ENCODE assay signal across 19 cellular contexts in genomic region chr10:60726253-60726652, GRCh38. TPM values are rescaled to one million over a fixed set of nuclear protein-coding genes. Genes with fewer than 3 reads are reported as not detected.
DNase-seq lines count a peak whose midpoint lies in the region; ATAC-seq and FAIRE-seq lines count a peak whose summit lies in the region.
"Had no signal": no experiment of that assay in that cellular context is flagged by ENCODE, and none has a peak within 500 bp of the region (broad histone marks: within the 10 kb centered on the region; RNA-seq: fewer than 3 reads in every experiment).

No MANE protein-coding gene starts in this region.

- DNase-seq in activated CD4-positive, alpha-beta T cell treated with anti-CD3 and anti-CD28 coated beads for 36 hours = no peak
- no peak for DNase-seq in activated CD4-positive, alpha-beta T cell treated with anti-CD3 and anti-CD28 coated beads for 4 hours
- no peak for DNase-seq in activated naive CD4-positive, alpha-beta T cell (lab: John Stamatoyannopoulos, UW)
- DNase-seq in urothelium cell line (ENCODE audit: low spot score) (no peak), RCC 7860 (ENCODE audit: low spot score) (no peak), sciatic nerve (ENCODE audit: low spot score) (no peak)
- DNase-seq: COR-L47, KG1, NCI-H1436 treated with DMSO at 0.1 percent for 48 hours, NCI-H2081, NCI-H510A, NCI-H82 had no signal

- H3K4me1 Mint-ChIP-seq in activated CD4-positive, alpha-beta T cell treated with anti-CD3 and anti-CD28 coated beads for 36 hours = peaks cover 85% of the 10 kb centered on the region
- peaks cover 89% of the 10 kb centered on the region for H3K4me1 Mint-ChIP-seq in activated naive CD4-positive, alpha-beta T cell treated with anti-CD3 and anti-CD28 coated beads, Interleukin-2, amount 50 U/mL, for 24 hours
- peaks cover 35% of the 10 kb centered on the region for H3K4me1 Mint-ChIP-seq in activated T-helper 17 cell treated with anti-CD3 and anti-CD28 coated beads, Interleukin-2, amount 50 U/mL, for 72 hours

- H3K9me3 Mint-ChIP-seq in activated CD4-positive, alpha-beta T cell treated with anti-CD3 and anti-CD28 coated beads for 36 hours (ENCODE audit: low read depth) = peaks cover 10% of the 10 kb centered on the region
- H3K9me3 Mint-ChIP-seq in activated naive CD4-positive, alpha-beta T cell treated with anti-CD3 and anti-CD28 coated beads, Interleukin-2, amount 50 U/mL, for 24 hours = no peaks in the 10 kb centered on the region
- peaks cover 3% of the 10 kb centered on the region for H3K9me3 Mint-ChIP-seq in activated T-helper 17 cell treated with anti-CD3 and anti-CD28 coated beads, Interleukin-2, amount 50 U/mL, for 72 hours

- H3K27ac Mint-ChIP-seq in activated CD4-positive, alpha-beta T cell treated with anti-CD3 and anti-CD28 coated beads for 36 hours = peak overlapping the region; percentile 79
- H3K27ac Mint-ChIP-seq in activated naive CD4-positive, alpha-beta T cell treated with anti-CD3 and anti-CD28 coated beads, Interleukin-2, amount 50 U/mL, for 24 hours = peak overlapping the region; percentile 97
- H3K27ac Mint-ChIP-seq in activated T-helper 17 cell treated with anti-CD3 and anti-CD28 coated beads, Interleukin-2, amount 50 U/mL, for 72 hours = peak overlapping the region; percentile 97

- peak overlapping the region; percentile 76 for H3K4me3 Mint-ChIP-seq in activated CD4-positive, alpha-beta T cell treated with anti-CD3 and anti-CD28 coated beads for 36 hours
- H3K4me3 Mint-ChIP-seq in activated naive CD4-positive, alpha-beta T cell treated with anti-CD3 and anti-CD28 coated beads, Interleukin-2, amount 50 U/mL, for 24 hours = no peak overlapping the region
- H3K4me3 Mint-ChIP-seq in activated T-helper 17 cell treated with anti-CD3 and anti-CD28 coated beads, Interleukin-2, amount 50 U/mL, for 72 hours = peak overlapping the region; percentile 96

- peak; percentile 9 for FAIRE-seq in urothelium cell line (lab: Jason Lieb, UNC)
- FAIRE-seq in RCC 7860 (lab: Jason Lieb, UNC) = no peak
- FAIRE-seq: GM19239, H1, HepG2 had no signal

- H3K36me3 Mint-ChIP-seq in activated CD4-positive, alpha-beta T cell treated with anti-CD3 and anti-CD28 coated beads for 36 hours (ENCODE audit: low read depth) = peaks cover 10% of the 10 kb centered on the region
- peaks cover 1% of the 10 kb centered on the region for H3K36me3 Mint-ChIP-seq in activated naive CD4-positive, alpha-beta T cell treated with anti-CD3 and anti-CD28 coated beads, Interleukin-2, amount 50 U/mL, for 24 hours
- peaks cover 4% of the 10 kb centered on the region for H3K36me3 Mint-ChIP-seq in activated T-helper 17 cell treated with anti-CD3 and anti-CD28 coated beads, Interleukin-2, amount 50 U/mL, for 72 hours (ENCODE audit: low read depth)

- intact Hi-C loops in activated CD4-positive, alpha-beta T cell treated with anti-CD3 and anti-CD28 coated beads for 36 hours (cut with DNase I, micrococcal nuclease) = loop anchor here in 1 of 2 experiments (10.0 kb wide), 1 partner anchor 1509 kb away; no protein-coding TSS in a partner anchor
- intact Hi-C loops in sciatic nerve (cut with DNase I) = no loop called here

- CTCF ChIA-PET in activated CD4-positive, alpha-beta T cell treated with anti-CD3 and anti-CD28 coated beads for 36 hours (lab: Charles Lee) = interaction anchor here (0.5 to 2.8 kb wide), 4 partner anchors 9 to 42 kb away, joined by 3 to 11 read pairs (median 4); no protein-coding TSS in a partner anchor

- no peaks in the 10 kb centered on the region for H3K27me3 Mint-ChIP-seq in activated CD4-positive, alpha-beta T cell treated with anti-CD3 and anti-CD28 coated beads for 36 hours
- H3K27me3 Mint-ChIP-seq in activated naive CD4-positive, alpha-beta T cell treated with anti-CD3 and anti-CD28 coated beads, Interleukin-2, amount 50 U/mL, for 24 hours = no peaks in the 10 kb centered on the region
- H3K27me3 Mint-ChIP-seq in activated T-helper 17 cell treated with anti-CD3 and anti-CD28 coated beads, Interleukin-2, amount 50 U/mL, for 72 hours = no peaks in the 10 kb centered on the region

- ATAC-seq in activated CD4-positive, alpha-beta T cell treated with anti-CD3 and anti-CD28 coated beads for 36 hours = no peak
- ATAC-seq in activated T-helper 17 cell treated with anti-CD3 and anti-CD28 coated beads, Interleukin-2, amount 50 U/mL, for 72 hours (replicated peaks) = no peak
- no peak for ATAC-seq in sciatic nerve
- ATAC-seq: HepG2, Panc1, Right ventricle myocardium inferior had no signal

- POLR2A ChIA-PET in activated CD4-positive, alpha-beta T cell treated with anti-CD3 and anti-CD28 coated beads for 36 hours (lab: Charles Lee) = interaction anchor here (0.6 kb wide), 1 partner anchor 156 kb away, joined by 3 read pairs; no protein-coding TSS in a partner anchor

RNA-seq across cellular contexts. Expression of gene CDK1, which starts 52.0 kb away (rescaled TPM):
- 100 to 1,000 TPM in 1 of 2 experiments, 10 to 100 TPM in 1; 88.5 to 138 TPM for total RNA-seq in activated CD4-positive, alpha-beta T cell treated with anti-CD3 and anti-CD28 coated beads for 36 hours
- 100 to 1,000 TPM; 104 to 110 TPM for total RNA-seq in activated T-helper 17 cell treated with anti-CD3 and anti-CD28 coated beads, Interleukin-2, amount 50 U/mL, for 72 hours
- 1.6 TPM for total RNA-seq in sciatic nerve

Comparison
In these comparisons a context has a peak if more than half of its experiments do, and no peak if none do; other contexts are left out.
1. RNA of gene CDK1, which starts 52.0 kb away (total RNA-seq): 88.5 to 138 TPM in activated CD4-positive, alpha-beta T cell treated with anti-CD3 and anti-CD28 coated beads for 36 hours and 104 to 110 TPM in activated T-helper 17 cell treated with anti-CD3 and anti-CD28 coated beads, Interleukin-2, amount 50 U/mL, for 72 hours; 1.6 TPM in sciatic nerve (single experiment); every median in the first group is over 10 times any median in the second.
2. Peak in every context shown above with its lines, with median percentiles within 50 percentile points of each other: H3K27ac Mint-ChIP-seq.